ENCODE assay signal across 21 cellular contexts in genomic region chrX:96689951-96690350, GRCh38. TPM values are rescaled to one million over a fixed set of nuclear protein-coding genes. Genes with fewer than 3 reads are reported as not detected.
DNase-seq lines count a peak whose midpoint lies in the region; ATAC-seq and TF ChIP-seq lines count a peak whose summit lies in the region.
"Had no signal": no experiment of that assay in that cellular context is flagged by ENCODE, and none has a peak within 500 bp of the region (broad histone marks: within the 10 kb centered on the region; RNA-seq: fewer than 3 reads in every experiment).

No MANE protein-coding gene starts in this region.

- peak overlapping the region; percentile 31 to 79 (median 46) for H3K27ac ChIP-seq in gastrocnemius medialis
- H3K27ac ChIP-seq: RWPE1, SJCRH30 had no signal

- no peak for TF ChIP-seq POLR2A in gastrocnemius medialis (IDR thresholded peaks at IDR 0.05)

- in situ Hi-C loops in gastrocnemius medialis (cut with MboI; ENCODE audit: low sequenced_read_pairs in 4 of 4), result no loop called here

- no peaks in the 10 kb centered on the region for H3K27me3 ChIP-seq in gastrocnemius medialis
- H3K27me3 ChIP-seq: BE2C, SJCRH30 had no signal

- H3K9me3 ChIP-seq in gastrocnemius medialis, result no peaks in the 10 kb centered on the region
- H3K9me3 ChIP-seq: BE2C, SJCRH30 had no signal

- TF ChIP-seq CTCF in cardiac fibroblast (IDR thresholded peaks at IDR 0.05; ENCODE audit: low read depth, low read length) (no peak), fibroblast of pulmonary artery (IDR thresholded peaks at IDR 0.05; ENCODE audit: low read length, missing control alignments) (no peak), gastrocnemius medialis (IDR thresholded peaks at IDR 0.05 in 4 of 5, conservative IDR thresholded peaks at IDR 0.05 in 1 of 5) (no peak)

- no peaks in the 10 kb centered on the region for H3K36me3 ChIP-seq in gastrocnemius medialis
- H3K36me3 ChIP-seq: BE2C, SJCRH30 had no signal

- intact Hi-C loops in gastrocnemius medialis (cut with DNase I; ENCODE audit: low total_unique reads), result loop anchor here (5.0 kb wide), 1 partner anchor 128 kb away; no protein-coding TSS in a partner anchor

- ATAC-seq in gastrocnemius medialis, result no peak
- ATAC-seq: GM12878 had no signal

- H3K4me3 ChIP-seq in cardiac fibroblast (replicated peaks in 1 of 2; ENCODE audit: low read depth in 2 of 2, low read length in 2 of 2) (no peak overlapping the region), fibroblast of pulmonary artery (replicated peaks; ENCODE audit: low read depth, low read length) (no peak overlapping the region), gastrocnemius medialis (no peak overlapping the region)
- H3K4me3 ChIP-seq: GM12878, SJCRH30 had no signal

- DNase-seq in NCI-H82 (lab: John Stamatoyannopoulos, UW) (peak; percentile 1), NCI-H82 treated with DMSO at 0.1 percent for 48 hours (lab: John Stamatoyannopoulos, UW; ENCODE audit: unreplicated experiment) (no peak), cardiac fibroblast (ENCODE audit: low read depth in 2 of 2) (peak; percentile 11 to 30), fibroblast of pulmonary artery (ENCODE audit: low read depth) (peak; percentile 35), gastrocnemius medialis (no peak), NCI-H1105 treated with DMSO at 0.1 percent for 48 hours (lab: John Stamatoyannopoulos, UW) (no peak), SIG-M5 (lab: John Stamatoyannopoulos, UW) (no peak)
- no peak for DNase-seq in stimulated activated CD4-positive, alpha-beta T cell treated with anti-CD3 and anti-CD28 coated beads, Interleukin-4, amount 100 ng/mL, for 1 hour
- DNase-seq: 8988T, BE2C, DMS79 treated with DMSO at 0.1 percent for 48 hours, H7, HFFc6, Kasumi-1, NCI-H1048, NCI-H146, NCI-H2029 treated with DMSO at 0.1 percent for 48 hours, NCI-H69, SJCRH30 had no signal

- peaks cover 29 to 36% of the 10 kb centered on the region in 2 donors for H3K4me1 ChIP-seq in gastrocnemius medialis
- H3K4me1 ChIP-seq: BE2C, SJCRH30 had no signal

RNA-seq across cellular contexts. Expression of gene DIAPH2, which starts 5.3 kb away (rescaled TPM):
- 10 to 100 TPM; 12.1 to 41.6 (median 29.1) TPM for total RNA-seq in gastrocnemius medialis

Comparison
In these comparisons a context has a peak if more than half of its experiments do, and no peak if none do; other contexts are left out.
1. DNase-seq: peak in NCI-H82 (single experiment), cardiac fibroblast (2 of 2) and fibroblast of pulmonary artery (single experiment); none in NCI-H82 treated with DMSO at 0.1 percent for 48 hours (single experiment), gastrocnemius medialis (0 of 2), NCI-H1105 treated with DMSO at 0.1 percent for 48 hours (single experiment), stimulated activated CD4-positive, alpha-beta T cell treated with anti-CD3 and anti-CD28 coated beads, Interleukin-4, amount 100 ng/mL, for 1 hour (single experiment) and SIG-M5 (single experiment).